In genomic region chr5:181100121-181101015, GRCh38 we compare ENCODE assay signal across 13 cellular contexts. TPM values are rescaled to one million over a fixed set of nuclear protein-coding genes. Genes with fewer than 3 reads are reported as not detected.
DNase-seq lines count a peak whose midpoint lies in the region; ATAC-seq and TF ChIP-seq lines count a peak whose summit lies in the region.
"Had no signal": no experiment of that assay in that cellular context is flagged by ENCODE, and none has a peak within 500 bp of the region (broad histone marks: within the 10 kb centered on the region; RNA-seq: fewer than 3 reads in every experiment).

No MANE protein-coding gene starts in this region.

- H3K27ac ChIP-seq in breast epithelium (no peak overlapping the region), thyroid gland (no peak overlapping the region)

- H3K4me3 ChIP-seq in breast epithelium (peak overlapping the region in 2 of 3 donors; percentile 9 to 57), thyroid gland (replicated peaks in 1 of 3) (no peak overlapping the region)

- peaks cover 18% of the 10 kb centered on the region for H3K27me3 Mint-ChIP-seq in MCF 10A (ENCODE audit: insufficient read depth, unreplicated experiment)

- no peaks in the 10 kb centered on the region for H3K4me1 Mint-ChIP-seq in MCF 10A (ENCODE audit: insufficient read depth, unreplicated experiment)

- H3K27me3 ChIP-seq in breast epithelium, result peaks cover 2 to 32% of the 10 kb centered on the region in 2 donors
- peaks cover 9% of the 10 kb centered on the region for H3K27me3 ChIP-seq in thyroid gland

- H3K9me3 ChIP-seq in breast epithelium (no peaks in the 10 kb centered on the region), thyroid gland (no peaks in the 10 kb centered on the region)

- peak in 1 of 2 donors; percentile 10 for DNase-seq in breast epithelium (ENCODE audit: low spot score in 2 of 2)
- DNase-seq in MCF 10A (ENCODE audit: unreplicated experiment), result no peak
- peak; percentile 23 to 36 for DNase-seq in activated T-cell treated with anti-CD3 and anti-CD28 coated beads, Interleukin-2, amount 50 U/mL, for 48 hours
- DNase-seq in islet precursor cell, result peak; percentile 71
- DNase-seq in thyroid gland, result peak; percentile 62 to 87
- no peak for DNase-seq in SK-N-DZ (ENCODE audit: low spot score)
- DNase-seq in iPS-NIHi7 (ENCODE audit: extremely low spot score), result no peak
- DNase-seq: cortex of kidney, left colon, NCI-H2107, Right ventricle myocardium superior had no signal

- no peaks in the 10 kb centered on the region for H3K9me3 Mint-ChIP-seq in MCF 10A (ENCODE audit: unreplicated experiment)

- CTCF ChIA-PET in MCF 10A (lab: Yijun Ruan, JAX), result interaction anchor here (0.5 to 1.4 kb wide), 5 partner anchors 10 to 231 kb away, joined by 3 to 8 read pairs (median 6); no protein-coding TSS in a partner anchor

- TF ChIP-seq POLR2A in breast epithelium (IDR thresholded peaks at IDR 0.05) (no peak), thyroid gland (IDR thresholded peaks at IDR 0.05) (peak in 1 of 2 donors; percentile 32)

- H3K36me3 ChIP-seq in breast epithelium (no peaks in the 10 kb centered on the region), thyroid gland (no peaks in the 10 kb centered on the region)

- H3K27ac Mint-ChIP-seq in MCF 10A (ENCODE audit: low read depth, unreplicated experiment), result no peak overlapping the region

- H3K36me3 Mint-ChIP-seq in MCF 10A (ENCODE audit: insufficient read depth, unreplicated experiment), result no peaks in the 10 kb centered on the region

- ATAC-seq in GM21528 (IDR thresholded peaks at IDR 0.05; ENCODE audit: low FRiP score, unreplicated experiment), result no peak
- ATAC-seq: left colon had no signal

- intact Hi-C loops in breast epithelium (cut with DNase I; ENCODE audit: low total_unique reads), result no loop called here
- intact Hi-C loops in MCF 10A (cut with micrococcal nuclease), result no loop called here
- intact Hi-C loops in thyroid gland (cut with DNase I), result no loop called here

- H3K4me3 Mint-ChIP-seq in MCF 10A (ENCODE audit: unreplicated experiment), result no peak overlapping the region

- WGBS in thyroid gland, 2 donors, result 7 to 14% methylated on average over 21 to 25 of the region's 63 CpGs

- H3K4me1 ChIP-seq in breast epithelium, result no peaks in the 10 kb centered on the region
- peaks cover 6% of the 10 kb centered on the region in 2 donors for H3K4me1 ChIP-seq in thyroid gland

- BruUV-seq in MCF 10A (replicated peaks; lab: Mats Ljungman, UMichigan), result no TSS peak

- TF ChIP-seq CTCF in breast epithelium (IDR thresholded peaks at IDR 0.05), result no peak
- no peak for TF ChIP-seq CTCF in MCF 10A (IDR thresholded peaks at IDR 0.05; ENCODE audit: unreplicated experiment)
- no peak for TF ChIP-seq CTCF in thyroid gland (IDR thresholded peaks at IDR 0.05)

- POLR2A ChIA-PET in MCF 10A (lab: Yijun Ruan, JAX), result interaction anchor here (0.6 to 0.8 kb wide), 3 partner anchors 12 to 215 kb away, joined by 3 to 4 read pairs (median 3); no protein-coding TSS in a partner anchor

RNA-seq across cellular contexts. Expression of gene OR2V1, which starts 30.6 kb away (rescaled TPM):
- total RNA-seq in breast epithelium, result not detected
- not detected in 2 replicates for total RNA-seq in MCF 10A (2022)
- not detected for total RNA-seq in thyroid gland
- not detected in 2 replicates for polyA plus RNA-seq in SK-N-DZ (2014; cell fraction: cytosol; rRNA removed)
- not detected in 2 replicates for polyA plus RNA-seq in SK-N-DZ (2014; cell fraction: nucleus; rRNA removed)
- total RNA-seq: left colon, Right ventricle myocardium superior, subcutaneous adipose tissue had no signal

RNA-seq across cellular contexts. Expression of gene OR2V2, which starts 47.0 kb away (rescaled TPM):
- total RNA-seq in breast epithelium (not detected), MCF 10A (2022) (not detected in 2 replicates), thyroid gland (not detected)
- not detected in 2 replicates for polyA plus RNA-seq in SK-N-DZ (2014; cell fraction: cytosol; rRNA removed)
- polyA plus RNA-seq in SK-N-DZ (2014; cell fraction: nucleus; rRNA removed), result not detected in 2 replicates
- total RNA-seq: left colon, Right ventricle myocardium superior, subcutaneous adipose tissue had no signal

Comparison
In these comparisons a context has a peak if more than half of its experiments do, and no peak if none do; other contexts are left out.
1. DNase-seq: peak in activated T-cell treated with anti-CD3 and anti-CD28 coated beads, Interleukin-2, amount 50 U/mL, for 48 hours (2 of 2), islet precursor cell (single experiment) and thyroid gland (2 of 2); none in MCF 10A (single experiment), SK-N-DZ (single experiment) and iPS-NIHi7 (single experiment).
2. H3K4me3 ChIP-seq: peak in breast epithelium (2 of 3); none in thyroid gland (0 of 3).